In genomic region chr17:50308666-50309065, GRCh38 we compare ENCODE assay signal across 17 cellular contexts. TPM values are rescaled to one million over a fixed set of nuclear protein-coding genes. Genes with fewer than 3 reads are reported as not detected.
"Had no signal": no experiment of that assay in that cellular context is flagged by ENCODE, and none has a peak within 500 bp of the region (broad histone marks: within the 10 kb centered on the region; RNA-seq: fewer than 3 reads in every experiment).

No MANE protein-coding gene starts in this region.

- H3K27ac Mint-ChIP-seq: activated CD8-positive, alpha-beta memory T cell treated with anti-CD3 and anti-CD28 coated beads, Interleukin-2, amount 10 ng/mL, durations not matched to agents 7 days and 5 days; activated naive CD4-positive, alpha-beta T cell treated with anti-CD3 and anti-CD28 coated beads, Interleukin-2, amount 10 ng/mL, durations not matched to agents 7 days and 5 days; memory B cell; natural killer cell treated with Interleukin-12 subunit alpha and Interleukin-12 subunit beta and Interleukin-15 and Interleukin-18, amount 100 ng/mL, for 72 hours had no signal

- H3K9me3 ChIP-seq: left ventricle myocardium inferior, sigmoid colon, SJSA1, thoracic aorta had no signal

- H3K9me3 Mint-ChIP-seq: activated naive CD4-positive, alpha-beta T cell treated with anti-CD3 and anti-CD28 coated beads, Interleukin-2, amount 10 ng/mL, durations not matched to agents 7 days and 5 days; memory B cell; natural killer cell treated with Interleukin-12 subunit alpha and Interleukin-12 subunit beta and Interleukin-15 and Interleukin-18, amount 100 ng/mL, for 72 hours had no signal

- H3K4me1 Mint-ChIP-seq: activated naive CD4-positive, alpha-beta T cell treated with anti-CD3 and anti-CD28 coated beads, Interleukin-2, amount 10 ng/mL, durations not matched to agents 7 days and 5 days had no signal

- H3K27ac ChIP-seq: left ventricle myocardium inferior, sigmoid colon, SJSA1, thoracic aorta had no signal

- H3K4me3 ChIP-seq: left ventricle myocardium inferior, sigmoid colon, SJSA1, thoracic aorta had no signal

- FAIRE-seq: bronchial epithelial cell, endothelial cell of umbilical vein, keratinocyte had no signal

- H3K4me3 Mint-ChIP-seq: activated CD8-positive, alpha-beta memory T cell treated with anti-CD3 and anti-CD28 coated beads, Interleukin-2, amount 10 ng/mL, durations not matched to agents 7 days and 5 days; activated naive CD4-positive, alpha-beta T cell treated with anti-CD3 and anti-CD28 coated beads, Interleukin-2, amount 10 ng/mL, durations not matched to agents 7 days and 5 days; memory B cell; natural killer cell treated with Interleukin-12 subunit alpha and Interleukin-12 subunit beta and Interleukin-15 and Interleukin-18, amount 100 ng/mL, for 72 hours had no signal

- H3K4me1 ChIP-seq: left ventricle myocardium inferior had no signal

- H3K36me3 Mint-ChIP-seq: activated CD8-positive, alpha-beta memory T cell treated with anti-CD3 and anti-CD28 coated beads, Interleukin-2, amount 10 ng/mL, durations not matched to agents 7 days and 5 days; activated naive CD4-positive, alpha-beta T cell treated with anti-CD3 and anti-CD28 coated beads, Interleukin-2, amount 10 ng/mL, durations not matched to agents 7 days and 5 days; memory B cell; natural killer cell treated with Interleukin-12 subunit alpha and Interleukin-12 subunit beta and Interleukin-15 and Interleukin-18, amount 100 ng/mL, for 72 hours had no signal

- H3K36me3 ChIP-seq: left ventricle myocardium inferior, sigmoid colon, SJSA1, thoracic aorta had no signal

- DNase-seq: activated CD4-positive, alpha-beta T cell treated with anti-CD3 and anti-CD28 coated beads for 48 hours; activated CD8-positive, alpha-beta memory T cell treated with anti-CD3 and anti-CD28 coated beads, Interleukin-2, amount 10 ng/mL, durations not matched to agents 7 days and 5 days; activated naive CD4-positive, alpha-beta T cell treated with anti-CD3 and anti-CD28 coated beads, Interleukin-2, amount 10 ng/mL, durations not matched to agents 7 days and 5 days; left ventricle myocardium inferior; sigmoid colon; stimulated activated CD4-positive, alpha-beta T cell treated with anti-CD3 and anti-CD28 coated beads, Interleukin-12 subunit alpha, Interleukin-12 subunit beta, amount 100 ng/mL, for 4 hours; stimulated activated naive CD4-positive, alpha-beta T cell treated with Interleukin-2 at 50 U/mL for 16 hours; SW 1271; T-helper 9 cell had no signal

RNA-seq across cellular contexts. Expression of gene TMEM92, which starts 34.4 kb away (rescaled TPM):
- total RNA-seq: endothelial cell of umbilical vein; left ventricle myocardium inferior; natural killer cell treated with Interleukin-12 subunit alpha and Interleukin-12 subunit beta and Interleukin-15 and Interleukin-18, amount 100 ng/mL, for 72 hours; pulmonary artery endothelial cell; sigmoid colon had no signal
